Comparison of ENCODE assay signal across 1 cellular context in the genomic region with DNA sequence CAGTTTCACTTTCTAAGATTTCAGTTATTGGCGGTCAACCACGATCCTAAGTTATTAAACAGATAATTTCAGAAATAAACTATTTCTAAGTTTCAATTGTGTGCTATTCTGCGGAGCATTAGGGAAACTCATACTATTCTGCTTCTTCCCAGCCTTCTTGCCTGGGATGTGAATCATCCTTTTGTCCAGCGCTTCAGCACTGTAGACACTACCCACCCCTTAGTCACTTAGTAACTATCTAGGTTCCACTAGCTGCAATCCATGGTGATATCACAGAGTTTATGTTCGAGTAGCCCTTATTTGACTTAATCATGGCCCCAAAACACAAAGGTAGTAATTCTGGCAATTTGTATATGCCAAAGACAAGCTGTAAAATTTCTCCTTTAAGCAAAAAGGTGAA.
TF ChIP-seq lines count a peak whose summit lies in the region.

No MANE protein-coding gene starts in this region.

TF ChIP-seq in GM23338, 12 proteins besides CTCF, POLR2A, EP300 and RAD21 (continued from another document):
- TF ChIP-seq, protein P1, sequence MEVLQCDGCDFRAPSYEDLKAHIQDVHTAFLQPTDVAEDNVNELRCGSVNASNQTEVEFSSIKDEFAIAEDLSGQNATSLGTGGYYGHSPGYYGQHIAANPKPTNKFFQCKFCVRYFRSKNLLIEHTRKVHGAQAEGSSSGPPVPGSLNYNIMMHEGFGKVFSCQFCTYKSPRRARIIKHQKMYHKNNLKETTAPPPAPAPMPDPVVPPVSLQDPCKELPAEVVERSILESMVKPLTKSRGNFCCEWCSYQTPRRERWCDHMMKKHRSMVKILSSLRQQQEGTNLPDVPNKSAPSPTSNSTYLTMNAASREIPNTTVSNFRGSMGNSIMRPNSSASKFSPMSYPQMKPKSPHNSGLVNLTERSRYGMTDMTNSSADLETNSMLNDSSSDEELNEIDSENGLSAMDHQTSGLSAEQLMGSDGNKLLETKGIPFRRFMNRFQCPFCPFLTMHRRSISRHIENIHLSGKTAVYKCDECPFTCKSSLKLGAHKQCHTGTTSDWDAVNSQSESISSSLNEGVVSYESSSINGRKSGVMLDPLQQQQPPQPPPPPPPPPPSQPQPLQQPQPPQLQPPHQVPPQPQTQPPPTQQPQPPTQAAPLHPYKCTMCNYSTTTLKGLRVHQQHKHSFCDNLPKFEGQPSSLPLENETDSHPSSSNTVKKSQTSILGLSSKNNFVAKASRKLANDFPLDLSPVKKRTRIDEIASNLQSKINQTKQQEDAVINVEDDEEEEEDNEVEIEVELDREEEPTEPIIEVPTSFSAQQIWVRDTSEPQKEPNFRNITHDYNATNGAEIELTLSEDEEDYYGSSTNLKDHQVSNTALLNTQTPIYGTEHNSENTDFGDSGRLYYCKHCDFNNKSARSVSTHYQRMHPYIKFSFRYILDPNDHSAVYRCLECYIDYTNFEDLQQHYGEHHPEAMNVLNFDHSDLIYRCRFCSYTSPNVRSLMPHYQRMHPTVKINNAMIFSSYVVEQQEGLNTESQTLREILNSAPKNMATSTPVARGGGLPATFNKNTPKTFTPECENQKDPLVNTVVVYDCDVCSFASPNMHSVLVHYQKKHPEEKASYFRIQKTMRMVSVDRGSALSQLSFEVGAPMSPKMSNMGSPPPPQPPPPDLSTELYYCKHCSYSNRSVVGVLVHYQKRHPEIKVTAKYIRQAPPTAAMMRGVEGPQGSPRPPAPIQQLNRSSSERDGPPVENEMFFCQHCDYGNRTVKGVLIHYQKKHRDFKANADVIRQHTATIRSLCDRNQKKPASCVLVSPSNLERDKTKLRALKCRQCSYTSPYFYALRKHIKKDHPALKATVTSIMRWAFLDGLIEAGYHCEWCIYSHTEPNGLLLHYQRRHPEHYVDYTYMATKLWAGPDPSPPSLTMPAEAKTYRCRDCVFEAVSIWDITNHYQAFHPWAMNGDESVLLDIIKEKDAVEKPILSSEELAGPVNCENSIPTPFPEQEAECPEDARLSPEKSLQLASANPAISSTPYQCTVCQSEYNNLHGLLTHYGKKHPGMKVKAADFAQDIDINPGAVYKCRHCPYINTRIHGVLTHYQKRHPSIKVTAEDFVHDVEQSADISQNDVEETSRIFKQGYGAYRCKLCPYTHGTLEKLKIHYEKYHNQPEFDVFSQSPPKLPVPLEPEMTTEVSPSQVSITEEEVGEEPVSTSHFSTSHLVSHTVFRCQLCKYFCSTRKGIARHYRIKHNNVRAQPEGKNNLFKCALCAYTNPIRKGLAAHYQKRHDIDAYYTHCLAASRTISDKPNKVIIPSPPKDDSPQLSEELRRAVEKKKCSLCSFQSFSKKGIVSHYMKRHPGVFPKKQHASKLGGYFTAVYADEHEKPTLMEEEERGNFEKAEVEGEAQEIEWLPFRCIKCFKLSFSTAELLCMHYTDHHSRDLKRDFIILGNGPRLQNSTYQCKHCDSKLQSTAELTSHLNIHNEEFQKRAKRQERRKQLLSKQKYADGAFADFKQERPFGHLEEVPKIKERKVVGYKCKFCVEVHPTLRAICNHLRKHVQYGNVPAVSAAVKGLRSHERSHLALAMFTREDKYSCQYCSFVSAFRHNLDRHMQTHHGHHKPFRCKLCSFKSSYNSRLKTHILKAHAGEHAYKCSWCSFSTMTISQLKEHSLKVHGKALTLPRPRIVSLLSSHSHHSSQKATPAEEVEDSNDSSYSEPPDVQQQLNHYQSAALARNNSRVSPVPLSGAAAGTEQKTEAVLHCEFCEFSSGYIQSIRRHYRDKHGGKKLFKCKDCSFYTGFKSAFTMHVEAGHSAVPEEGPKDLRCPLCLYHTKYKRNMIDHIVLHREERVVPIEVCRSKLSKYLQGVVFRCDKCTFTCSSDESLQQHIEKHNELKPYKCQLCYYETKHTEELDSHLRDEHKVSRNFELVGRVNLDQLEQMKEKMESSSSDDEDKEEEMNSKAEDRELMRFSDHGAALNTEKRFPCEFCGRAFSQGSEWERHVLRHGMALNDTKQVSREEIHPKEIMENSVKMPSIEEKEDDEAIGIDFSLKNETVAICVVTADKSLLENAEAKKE (CRISPR knock-in tag; IDR thresholded peaks at IDR 0.05) = no peak
- TF ChIP-seq EZH2 (IDR thresholded peaks at IDR 0.05; ENCODE audit: low read depth, unreplicated experiment) (no peak), JUNB (IDR thresholded peaks at IDR 0.05; ENCODE audit: unreplicated experiment) (no peak), NANOG (IDR thresholded peaks at IDR 0.05; ENCODE audit: borderline replicate concordance) (no peak), EZH2phosphoT487 (IDR thresholded peaks at IDR 0.05; ENCODE audit: unreplicated experiment) (no peak), ZNF114 (CRISPR knock-in tag; IDR thresholded peaks at IDR 0.05) (no peak), STAT1 (IDR thresholded peaks at IDR 0.05; ENCODE audit: unreplicated experiment) (no peak)
